ENCODE assay signal across 35 cellular contexts in the genomic region with DNA sequence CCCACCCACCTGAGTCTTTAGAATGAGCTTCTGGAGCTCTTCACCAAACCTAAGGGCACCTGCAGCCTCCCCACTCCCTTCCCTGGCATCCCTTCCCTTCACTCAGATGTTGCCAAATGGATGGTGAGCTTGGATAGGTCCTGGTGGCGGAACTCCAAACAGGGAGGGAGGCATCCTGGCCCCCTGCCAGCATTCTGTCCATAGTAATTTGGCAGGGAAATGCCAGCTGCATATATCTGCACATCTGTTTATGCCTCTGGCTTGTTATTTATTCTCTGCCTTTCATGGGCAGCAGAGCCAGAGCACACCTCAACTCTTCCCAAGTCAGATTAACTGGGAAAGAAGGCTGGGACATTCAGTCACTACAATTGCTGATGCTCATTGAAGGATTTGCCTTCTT. TPM values are rescaled to one million over a fixed set of nuclear protein-coding genes. Genes with fewer than 3 reads are reported as not detected.
"Had no signal": no experiment of that assay in that cellular context is flagged by ENCODE, and none has a peak within 500 bp of the region (broad histone marks: within the 10 kb centered on the region; RNA-seq: fewer than 3 reads in every experiment).

No MANE protein-coding gene starts in this region.

- H3K4me2 ChIP-seq: smooth muscle cell had no signal

- ATAC-seq: activated CD4-positive, CD25-positive, alpha-beta regulatory T cell treated with anti-CD3 and anti-CD28 coated beads, Interleukin-2, amount 50 U/mL, for 24 hours; foreskin keratinocyte; heart left ventricle; left colon; psoas muscle; stimulated activated naive B cell treated with anti-CD40 and anti-IgM and Interleukin-4, amounts not matched to agents 10 μg/mL and 1 μg/mL and 100 μg/mL, for 72 hours had no signal

- H3K27ac Mint-ChIP-seq: activated naive CD8-positive, alpha-beta T cell; dendritic cell treated with granulocyte-macrophage colony-stimulating factor and Interleukin-4, amounts not matched to agents 40 ng/mL and 50 ng/mL, for 4 days; endodermal cell; immature natural killer cell; mesothelial cell of epicardium; stimulated activated naive B cell treated with anti-CD40 and anti-IgM and Interleukin-4, amounts not matched to agents 10 μg/mL and 1 μg/mL and 100 μg/mL, for 72 hours had no signal

- H3K36me3 ChIP-seq: esophagus muscularis mucosa, heart left ventricle, right atrium auricular region, stomach, thyroid gland, upper lobe of left lung, vagina had no signal

- H3K9ac ChIP-seq: parathyroid adenoma had no signal

- H3K9me3 Mint-ChIP-seq: central memory CD8-positive, alpha-beta T cell; dendritic cell treated with granulocyte-macrophage colony-stimulating factor and Interleukin-4, amounts not matched to agents 40 ng/mL and 50 ng/mL, for 4 days; endodermal cell; immature natural killer cell; mesothelial cell of epicardium; neural crest cell; stimulated activated naive B cell treated with anti-CD40 and anti-IgM and Interleukin-4, amounts not matched to agents 10 μg/mL and 1 μg/mL and 100 μg/mL, for 72 hours had no signal

- H3K4me3 ChIP-seq: esophagus muscularis mucosa, heart left ventricle, psoas muscle, right atrium auricular region, smooth muscle cell, stomach, thyroid gland, upper lobe of left lung, vagina had no signal

- H3K9me3 ChIP-seq: esophagus muscularis mucosa, heart left ventricle, psoas muscle, right atrium auricular region, stomach, thyroid gland, upper lobe of left lung, vagina had no signal

- H3K27me3 ChIP-seq: right atrium auricular region, thyroid gland, upper lobe of left lung, vagina had no signal

- DNase-seq: activated CD4-positive, alpha-beta T cell treated with anti-CD3 and anti-CD28 coated beads for 48 hours; activated CD4-positive, alpha-beta T cell treated with anti-CD3 and anti-CD28 coated beads, Interleukin-2, amount 50 U/mL, for 48 hours; activated CD8-positive, alpha-beta memory T cell treated with anti-CD3 and anti-CD28 coated beads for 24 hours; activated effector memory CD4-positive, alpha-beta T cell treated with Interleukin-2 at 50 U/mL for 16 hours; activated naive CD4-positive, alpha-beta T cell treated with Interleukin-2 at 50 U/mL for 16 hours; anterior cingulate cortex; endodermal cell; foreskin keratinocyte; heart left ventricle; hypothalamus; immature natural killer cell; kidney; left colon; naive B cell; occipital lobe; psoas muscle; stimulated activated CD4-positive, alpha-beta T cell treated with anti-CD3 and anti-CD28 coated beads, Interleukin-1b, Interleukin-23, amount 100 ng/mL, for 48 hours; stimulated activated naive B cell treated with anti-CD40 and anti-IgM and Interleukin-4, amounts not matched to agents 10 μg/mL and 1 μg/mL and 100 μg/mL, for 72 hours; stomach; thyroid gland; upper lobe of left lung had no signal

- H3K36me3 Mint-ChIP-seq: activated naive CD8-positive, alpha-beta T cell; immature natural killer cell; mesothelial cell of epicardium; naive B cell; stimulated activated naive B cell treated with anti-CD40 and anti-IgM and Interleukin-4, amounts not matched to agents 10 μg/mL and 1 μg/mL and 100 μg/mL, for 72 hours had no signal

- H3K27ac ChIP-seq: esophagus muscularis mucosa, foreskin keratinocyte, heart left ventricle, parathyroid adenoma, psoas muscle, right atrium auricular region, stomach, thyroid gland, upper lobe of left lung, vagina, VCaP had no signal

- H3K4me3 Mint-ChIP-seq: activated naive CD8-positive, alpha-beta T cell; central memory CD8-positive, alpha-beta T cell; dendritic cell treated with granulocyte-macrophage colony-stimulating factor and Interleukin-4, amounts not matched to agents 40 ng/mL and 50 ng/mL, for 4 days; endodermal cell; immature natural killer cell; mesothelial cell of epicardium; naive B cell; neural crest cell; stimulated activated naive B cell treated with anti-CD40 and anti-IgM and Interleukin-4, amounts not matched to agents 10 μg/mL and 1 μg/mL and 100 μg/mL, for 72 hours had no signal

- H3K4me1 Mint-ChIP-seq: central memory CD8-positive, alpha-beta T cell; immature natural killer cell; mesothelial cell of epicardium; naive B cell; neural crest cell; stimulated activated naive B cell treated with anti-CD40 and anti-IgM and Interleukin-4, amounts not matched to agents 10 μg/mL and 1 μg/mL and 100 μg/mL, for 72 hours had no signal

- H3K4me1 ChIP-seq: esophagus muscularis mucosa, foreskin keratinocyte, heart left ventricle, parathyroid adenoma, psoas muscle, right atrium auricular region, stomach, thyroid gland, upper lobe of left lung, vagina had no signal

- H3K79me2 ChIP-seq: parathyroid adenoma had no signal

- H2AFZ ChIP-seq: parathyroid adenoma had no signal

- FAIRE-seq: bronchial epithelial cell, kidney, TTC549 had no signal

RNA-seq across cellular contexts. Expression of gene KAZALD1, which starts 18.1 kb away (rescaled TPM):
- polyA plus RNA-seq: immature natural killer cell had no signal

RNA-seq across cellular contexts. Expression of gene TLX1, which starts 51.2 kb away (rescaled TPM):
- total RNA-seq: bronchial epithelial cell, endodermal cell, esophagus muscularis mucosa, foreskin keratinocyte, kidney, mesothelial cell of epicardium, occipital lobe, psoas muscle, right atrium auricular region, smooth muscle cell, thyroid gland, upper lobe of left lung, vagina had no signal
- polyA plus RNA-seq: foreskin keratinocyte, immature natural killer cell, psoas muscle, smooth muscle cell, stomach had no signal
